ENCODE assay signal across 10 cellular contexts in the genomic region with DNA sequence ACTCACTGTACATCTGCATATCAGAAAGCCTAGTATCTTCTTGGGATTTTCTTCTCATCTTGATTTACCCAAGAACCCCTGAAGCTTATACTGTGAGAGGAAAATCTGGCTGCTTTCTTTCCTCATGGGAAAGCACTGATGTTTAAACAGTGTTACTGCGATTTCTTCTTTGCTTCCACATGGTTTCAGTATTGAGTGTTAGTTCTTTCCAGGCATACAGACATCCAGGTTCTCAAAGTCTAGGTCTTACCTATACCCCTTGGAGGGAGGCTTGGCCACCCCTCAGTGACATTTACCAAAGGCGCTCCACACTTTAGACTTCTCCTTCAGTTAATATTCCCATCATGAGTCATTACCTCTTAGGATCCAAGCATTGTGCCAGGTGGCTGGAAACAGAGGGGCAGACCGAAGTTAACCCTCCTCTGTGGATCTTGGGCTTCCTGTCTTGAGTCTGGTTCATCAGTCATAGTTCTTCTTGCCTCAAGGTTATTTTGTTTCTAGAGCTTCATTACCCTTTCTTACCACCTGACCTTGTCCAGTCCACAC.
DNase-seq lines count a peak whose midpoint lies in the region; ATAC-seq and TF ChIP-seq lines count a peak whose summit lies in the region.
"Had no signal": no experiment of that assay in that cellular context is flagged by ENCODE, and none has a peak within 500 bp of the region (broad histone marks: within the 10 kb centered on the region; RNA-seq: fewer than 3 reads in every experiment).

No MANE protein-coding gene starts in this region.

- no peaks in the 10 kb centered on the region for H3K36me3 ChIP-seq in BE2C
- H3K36me3 ChIP-seq in effector memory CD4-positive, alpha-beta T cell (ENCODE audit: control insufficient read depth, insufficient read depth, low read length) = no peaks in the 10 kb centered on the region

- in situ Hi-C loops in GM13976 (cut with MboI; ENCODE audit: low sequenced_read_pairs, unreplicated experiment) = no loop called here

- no peak for ATAC-seq in HG02763 (IDR thresholded peaks at IDR 0.05; ENCODE audit: unreplicated experiment)
- ATAC-seq in GM18870 (IDR thresholded peaks at IDR 0.05; ENCODE audit: unreplicated experiment) = no peak

- no peak overlapping the region for H3K27ac ChIP-seq in effector memory CD4-positive, alpha-beta T cell (ENCODE audit: insufficient read depth, low read length, poor library complexity, severe bottlenecking)
- H3K27ac ChIP-seq: HL-60, PC-9 had no signal

- DNase-seq in BE2C (no peak), GM13976 (ENCODE audit: low spot score) (no peak), RKO (ENCODE audit: low spot score) (peak; percentile 9), iPS DF 4.7 (ENCODE audit: extremely low read depth, low spot score) (peak; percentile 44), 8988T (no peak)
- DNase-seq in effector memory CD4-positive, alpha-beta T cell = no peak
- DNase-seq: PC-9 had no signal

- H3K4me3 ChIP-seq in BE2C (ENCODE audit: low read depth, low read length) = no peak overlapping the region
- H3K4me3 ChIP-seq in effector memory CD4-positive, alpha-beta T cell (ENCODE audit: insufficient read depth, low read depth, low read length, poor library complexity, severe bottlenecking) = no peak overlapping the region
- H3K4me3 ChIP-seq: PC-9 had no signal

- H3K27me3 ChIP-seq in BE2C = no peaks in the 10 kb centered on the region
- H3K27me3 ChIP-seq in effector memory CD4-positive, alpha-beta T cell (replicated peaks; ENCODE audit: control insufficient read depth, insufficient read depth, low read length, poor library complexity, severe bottlenecking) = no peaks in the 10 kb centered on the region

- H3K9me3 ChIP-seq in BE2C = no peaks in the 10 kb centered on the region
- no peaks in the 10 kb centered on the region for H3K9me3 ChIP-seq in effector memory CD4-positive, alpha-beta T cell (ENCODE audit: control insufficient read depth, low read length)

- TF ChIP-seq CTCF in BE2C (IDR thresholded peaks at IDR 0.05; ENCODE audit: low read depth, low read length) (peak; percentile 34), GM13976 (IDR thresholded peaks at IDR 0.05; ENCODE audit: borderline replicate concordance, control extremely low read depth, extremely low read depth, insufficient read depth, missing control alignments) (peak; percentile 13)

- no peaks in the 10 kb centered on the region for H3K4me1 ChIP-seq in BE2C
- H3K4me1 ChIP-seq in effector memory CD4-positive, alpha-beta T cell (ENCODE audit: control insufficient read depth, insufficient read depth, low read length, poor library complexity, severe bottlenecking) = no peaks in the 10 kb centered on the region

Comparison
In these comparisons a context has a peak if more than half of its experiments do, and no peak if none do; other contexts are left out.
1. DNase-seq: peak in RKO (single experiment) and iPS DF 4.7 (single experiment); none in BE2C (single experiment), GM13976 (single experiment), effector memory CD4-positive, alpha-beta T cell (0 of 3) and 8988T (single experiment).